19 cellular contexts compared by ENCODE assay signal in genomic region chr7:145156834-145157233, GRCh38.
"Had no signal": no experiment of that assay in that cellular context is flagged by ENCODE, and none has a peak within 500 bp of the region (broad histone marks: within the 10 kb centered on the region; RNA-seq: fewer than 3 reads in every experiment).

No MANE protein-coding gene starts in this region.

- H3K4me3 ChIP-seq: hepatocyte, mucosa of descending colon, prostate gland, tibial nerve had no signal

- ATAC-seq: activated naive CD8-positive, alpha-beta T cell treated with anti-CD3 and anti-CD28 coated beads, Interleukin-2, amount 50 U/mL, for 24 hours; activated T-cell treated with anti-CD3 and anti-CD28 coated beads, Interleukin-2, amount 50 U/mL, for 4 hours; foreskin keratinocyte; left cardiac atrium; mucosa of descending colon; right cardiac atrium had no signal

- H3K36me3 ChIP-seq: prostate gland, tibial nerve had no signal

- H3K27me3 ChIP-seq: foreskin keratinocyte, hepatocyte, tibial nerve had no signal

- DNase-seq: activated CD4-positive, alpha-beta T cell treated with anti-CD3 and anti-CD28 coated beads, Interleukin-2, amount 50 U/mL, for 1 hour; activated CD4-positive, CD25-positive, alpha-beta regulatory T cell treated with anti-CD3 and anti-CD28 coated beads, Interleukin-2, amount 50 U/mL, for 72 hours; activated CD8-positive, alpha-beta memory T cell treated with anti-CD3 and anti-CD28 coated beads, Interleukin-2, amount 50 U/mL, for 4 hours; activated effector memory CD4-positive, alpha-beta T cell treated with Interleukin-2 at 50 U/mL for 16 hours; activated naive CD4-positive, alpha-beta T cell treated with anti-CD3 and anti-CD28 coated beads, Interleukin-2, amount 10 ng/mL, durations not matched to agents 7 days and 5 days; activated naive CD8-positive, alpha-beta T cell treated with anti-CD3 and anti-CD28 coated beads, Interleukin-2, amount 50 U/mL, for 24 hours; activated T-cell treated with anti-CD3 and anti-CD28 coated beads, Interleukin-2, amount 50 U/mL, for 4 hours; anterior cingulate cortex; endodermal cell; foreskin keratinocyte; left cardiac atrium; mesenchymal stem cell; mucosa of descending colon; naive B cell; right cardiac atrium; stimulated activated CD4-positive, alpha-beta T cell treated with anti-CD3 and anti-CD28 coated beads, Interleukin-2, amount 100 ng/mL, for 24 hours had no signal
